In genomic region chr3:142976621-142977398, GRCh38 we compare ENCODE assay signal across 1 cellular context.
TF ChIP-seq lines count a peak whose summit lies in the region.

No MANE protein-coding gene starts in this region.

TF ChIP-seq in HepG2, 621 proteins besides CTCF, POLR2A, EP300 and RAD21 (continued from another document and continues in another):
- TF ChIP-seq ZBTB26 (CRISPR knock-in tag; IDR thresholded peaks at IDR 0.05; ENCODE audit: borderline replicate concordance) (peak; percentile 53; the same call in 1 of the 2 replicates), ZKSCAN1 (IDR thresholded peaks at IDR 0.05; ENCODE audit: low read length) (no peak; the same call in 1 of the 2 replicates), FUBP1 (CRISPR knock-in tag; IDR thresholded peaks at IDR 0.05; ENCODE audit: borderline replicate concordance) (no peak), ZBTB49 (CRISPR knock-in tag; IDR thresholded peaks at IDR 0.05; ENCODE audit: borderline replicate concordance) (no peak), SIX1 (CRISPR knock-in tag; IDR thresholded peaks at IDR 0.05; ENCODE audit: borderline replicate concordance) (peak; percentile 21; the same call in 1 of the 2 replicates), ZSCAN12 (CRISPR knock-in tag; IDR thresholded peaks at IDR 0.05) (no peak), ZNF253 (CRISPR knock-in tag; IDR thresholded peaks at IDR 0.05; ENCODE audit: borderline replicate concordance) (no peak), FOSL2 (CRISPR knock-in tag; IDR thresholded peaks at IDR 0.05) (peak; percentile 97), SNAPC2 (CRISPR knock-in tag; IDR thresholded peaks at IDR 0.05) (no peak), ZNF431 (CRISPR knock-in tag; IDR thresholded peaks at IDR 0.05; ENCODE audit: borderline replicate concordance, low read depth) (0 out of 2 replicates have a peak, but pooled peaks have one; percentile 48), ZNF572 (CRISPR knock-in tag; IDR thresholded peaks at IDR 0.05) (no peak), SETDB1 (CRISPR knock-in tag; IDR thresholded peaks at IDR 0.05; ENCODE audit: borderline replicate concordance) (no peak), GATAD2A (CRISPR knock-in tag; IDR thresholded peaks at IDR 0.05) (peak; percentile 90), MAFK (conservative IDR thresholded peaks at IDR 0.05 in 1 of 2, IDR thresholded peaks at IDR 0.05 in 1 of 2; ENCODE audit: low read length in 2 of 2) (peak; percentile 24 to 59; a peak in 3 of 4 replicates), HOXA9 (CRISPR knock-in tag; IDR thresholded peaks at IDR 0.05; ENCODE audit: borderline replicate concordance) (no peak), ZNF639 (CRISPR knock-in tag; conservative IDR thresholded peaks at IDR 0.05) (no peak), ZNF687 (CRISPR knock-in tag; IDR thresholded peaks at IDR 0.05) (peak; percentile 82), ZNF549 (CRISPR knock-in tag; IDR thresholded peaks at IDR 0.05) (no peak), CENPT (CRISPR knock-in tag; IDR thresholded peaks at IDR 0.05; ENCODE audit: low read depth) (no peak), FOXA3 (CRISPR knock-in tag; IDR thresholded peaks at IDR 0.05) (peak; percentile 68), ZNF20 (CRISPR knock-in tag; IDR thresholded peaks at IDR 0.05) (no peak), SP140L (CRISPR knock-in tag; IDR thresholded peaks at IDR 0.05; ENCODE audit: borderline replicate concordance) (no peak), ESRRA (CRISPR knock-in tag; IDR thresholded peaks at IDR 0.05; ENCODE audit: low read depth) (0 out of 2 replicates have a peak, but pooled peaks have one; percentile 61), JUNB (CRISPR knock-in tag; IDR thresholded peaks at IDR 0.05; ENCODE audit: borderline replicate concordance) (no peak; the same call in 1 of the 2 replicates), GZF1 (CRISPR knock-in tag; IDR thresholded peaks at IDR 0.05) (no peak), TAF15 (IDR thresholded peaks at IDR 0.05; ENCODE audit: low read depth, low read length, poor library complexity, severe bottlenecking) (no peak), KDM3A (CRISPR knock-in tag; IDR thresholded peaks at IDR 0.05; ENCODE audit: low read depth) (peak; percentile 67; the same call in 1 of the 2 replicates), ZFYVE20 (CRISPR knock-in tag; IDR thresholded peaks at IDR 0.05; ENCODE audit: borderline replicate concordance, low read depth) (no peak), ONECUT2 (CRISPR knock-in tag; IDR thresholded peaks at IDR 0.05) (no peak), AHDC1 (CRISPR knock-in tag; IDR thresholded peaks at IDR 0.05; ENCODE audit: borderline replicate concordance) (peak; percentile 78; the same call in 1 of the 2 replicates), NR2F1 (CRISPR knock-in tag; IDR thresholded peaks at IDR 0.05) (0 out of 4 replicates have a peak, but pooled peaks of 1 of the 2 experiments have one; percentile 18), ZNF607 (CRISPR knock-in tag; IDR thresholded peaks at IDR 0.05; ENCODE audit: borderline replicate concordance) (peak; percentile 51; the same call in 1 of the 2 replicates), ZSCAN21 (CRISPR knock-in tag; IDR thresholded peaks at IDR 0.05; ENCODE audit: borderline replicate concordance) (no peak), ZNF496 (CRISPR knock-in tag; IDR thresholded peaks at IDR 0.05; ENCODE audit: insufficient replicate concordance) (no peak), ZFP36L2 (CRISPR knock-in tag; IDR thresholded peaks at IDR 0.05) (no peak), JARID2 (CRISPR knock-in tag; IDR thresholded peaks at IDR 0.05; ENCODE audit: insufficient replicate concordance) (no peak), ZNF562 (CRISPR knock-in tag; IDR thresholded peaks at IDR 0.05; ENCODE audit: borderline replicate concordance) (no peak), ZNF747 (CRISPR knock-in tag; IDR thresholded peaks at IDR 0.05; ENCODE audit: borderline replicate concordance) (no peak), TBL1XR1 (IDR thresholded peaks at IDR 0.05; ENCODE audit: borderline replicate concordance, low read length, partially characterized antibody) (no peak), MYPOP (CRISPR knock-in tag; IDR thresholded peaks at IDR 0.05) (no peak), HDAC6 (IDR thresholded peaks at IDR 0.05; ENCODE audit: low read depth, low read length) (no peak), AKAP8 (CRISPR knock-in tag; IDR thresholded peaks at IDR 0.05) (no peak), ZSCAN25 (CRISPR knock-in tag; IDR thresholded peaks at IDR 0.05) (0 out of 2 replicates have a peak, but pooled peaks have one; percentile 51), ISL2 (CRISPR knock-in tag; IDR thresholded peaks at IDR 0.05) (peak; percentile 44; the same call in 1 of the 2 replicates), RFX3 (CRISPR knock-in tag; IDR thresholded peaks at IDR 0.05) (no peak), REXO4 (CRISPR knock-in tag; IDR thresholded peaks at IDR 0.05; ENCODE audit: borderline replicate concordance) (no peak), TCF12 (IDR thresholded peaks at IDR 0.05) (no peak), TCF12 (CRISPR knock-in tag; IDR thresholded peaks at IDR 0.05) (no peak), XRCC5 (optimal IDR thresholded peaks at IDR 0.05; ENCODE audit: low read length) (no peak)
